Comparison of ENCODE assay signal across 16 cellular contexts in the genomic region with DNA sequence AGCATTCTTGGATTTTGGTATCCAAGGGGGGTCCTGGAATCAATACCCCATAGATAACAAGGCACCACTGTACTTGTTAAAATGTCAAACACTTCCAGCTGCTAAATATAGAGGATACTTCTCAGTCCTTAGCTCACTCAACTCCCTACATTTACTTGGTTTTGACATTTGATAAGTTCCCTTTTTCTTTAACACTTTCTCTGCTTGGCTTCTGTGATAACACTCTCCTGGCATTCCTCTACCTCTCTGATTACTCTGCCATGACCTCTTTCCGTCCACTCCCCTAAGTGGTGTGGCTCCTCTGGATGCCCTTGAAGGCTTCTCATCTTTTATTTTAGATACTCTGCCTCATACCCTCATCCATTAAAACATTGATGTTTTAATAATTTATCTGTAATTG.
"Had no signal": no experiment of that assay in that cellular context is flagged by ENCODE, and none has a peak within 500 bp of the region (broad histone marks: within the 10 kb centered on the region; RNA-seq: fewer than 3 reads in every experiment).

No MANE protein-coding gene starts in this region.

- H3K36me3 ChIP-seq: neural progenitor cell had no signal

- H3K9me3 ChIP-seq: esophagus squamous epithelium, left lung, mucosa of descending colon, stomach had no signal

- H3K27ac ChIP-seq: esophagus squamous epithelium, left lung, neural progenitor cell, stomach had no signal

- DNase-seq: activated CD4-positive, alpha-beta memory T cell treated with anti-CD3 and anti-CD28 coated beads for 36 hours; activated CD4-positive, alpha-beta T cell treated with anti-CD3 and anti-CD28 coated beads for 4 hours; activated CD8-positive, alpha-beta memory T cell treated with anti-CD3 and anti-CD28 coated beads, Interleukin-2, amount 10 ng/mL, durations not matched to agents 7 days and 5 days; activated naive CD8-positive, alpha-beta T cell treated with anti-CD3 and anti-CD28 coated beads, Interleukin-2, amount 10 ng/mL, durations not matched to agents 7 days and 5 days; amygdala; caudate nucleus; effector memory CD8-positive, alpha-beta T cell; esophagus squamous epithelium; left lung; mesenchymal stem cell; mucosa of descending colon; naive B cell; stimulated activated CD4-positive, alpha-beta T cell treated with anti-CD3 and anti-CD28 coated beads, Interleukin-4, amount 100 ng/mL, for 1 hour; stomach; trophoblast cell had no signal

- H3K27me3 ChIP-seq: esophagus squamous epithelium, left lung, neural progenitor cell, stomach had no signal

- H3K4me3 ChIP-seq: esophagus squamous epithelium, left lung, mucosa of descending colon, neural progenitor cell, stomach had no signal
